26 cellular contexts compared by ENCODE assay signal in the genomic region with DNA sequence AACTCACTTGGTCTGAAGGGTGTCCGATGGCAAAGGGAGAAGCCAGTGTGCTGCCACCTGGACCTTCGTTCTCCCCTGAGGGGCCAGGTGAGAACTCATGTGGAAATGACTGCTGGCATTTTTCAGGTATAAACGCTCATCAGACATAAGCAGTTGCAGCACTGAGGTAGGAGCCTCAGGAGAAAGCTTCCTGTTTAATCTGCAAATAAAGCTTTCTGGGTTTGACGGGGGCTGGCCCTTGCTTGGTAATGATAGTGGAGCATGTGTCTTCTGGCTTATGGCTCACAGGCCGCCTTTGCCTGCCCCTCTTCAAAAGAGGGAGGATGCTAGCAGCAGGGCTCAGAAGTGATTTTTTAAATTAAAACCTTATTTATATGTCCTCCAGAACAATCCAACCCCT.
"Had no signal": no experiment of that assay in that cellular context is flagged by ENCODE, and none has a peak within 500 bp of the region (broad histone marks: within the 10 kb centered on the region; RNA-seq: fewer than 3 reads in every experiment).

No MANE protein-coding gene starts in this region.

- DNase-seq: activated CD4-positive, alpha-beta memory T cell treated with anti-CD3 and anti-CD28 coated beads for 36 hours; activated CD4-positive, alpha-beta T cell treated with anti-CD3 and anti-CD28 coated beads for 36 hours; activated CD4-positive, alpha-beta T cell treated with anti-CD3 and anti-CD28 coated beads, Interleukin-2, amount 10 ng/mL, durations not matched to agents 24 days and 14 days; activated CD4-positive, CD25-positive, alpha-beta regulatory T cell; activated CD4-positive, CD25-positive, alpha-beta regulatory T cell treated with anti-CD3 and anti-CD28 coated beads, Interleukin-2, amount 50 U/mL, for 72 hours; activated CD8-positive, alpha-beta memory T cell treated with anti-CD3 and anti-CD28 coated beads, Interleukin-2, amount 50 U/mL, for 48 hours; activated gamma-delta T cell; activated naive CD4-positive, alpha-beta T cell; activated naive CD4-positive, alpha-beta T cell treated with anti-CD3 and anti-CD28 coated beads, Interleukin-2, amount 10 ng/mL, durations not matched to agents 7 days and 5 days; activated naive CD8-positive, alpha-beta T cell treated with anti-CD3 and anti-CD28 coated beads, Interleukin-2, amount 10 ng/mL, durations not matched to agents 7 days and 5 days; activated T-cell treated with anti-CD3 and anti-CD28 coated beads for 4 hours; activated T-cell treated with anti-CD3 and anti-CD28 coated beads, Interleukin-2, amount 50 U/mL, for 24 hours; activated T-cell treated with anti-CD3 and anti-CD28 coated beads, Interleukin-2, amount 50 U/mL, for 72 hours; central memory CD4-positive, alpha-beta T cell; dorsolateral prefrontal cortex; effector memory CD4-positive, alpha-beta T cell; endodermal cell; foreskin fibroblast; gastrocnemius medialis; glutamatergic neuron; heart left ventricle; T-helper 17 cell had no signal

- ATAC-seq: activated CD4-positive, alpha-beta T cell treated with anti-CD3 and anti-CD28 coated beads for 36 hours; activated naive CD4-positive, alpha-beta T cell treated with anti-CD3 and anti-CD28 coated beads, Interleukin-2, amount 50 U/mL, for 72 hours; activated T-cell treated with anti-CD3 and anti-CD28 coated beads, Interleukin-2, amount 50 U/mL, for 72 hours; esophagus mucosa; gastrocnemius medialis; heart left ventricle; T-helper 17 cell had no signal

- H3K9me3 Mint-ChIP-seq: activated CD4-positive, alpha-beta memory T cell treated with anti-CD3 and anti-CD28 coated beads for 36 hours; activated CD4-positive, alpha-beta T cell treated with anti-CD3 and anti-CD28 coated beads, Interleukin-2, amount 10 ng/mL, durations not matched to agents 24 days and 14 days; activated naive CD4-positive, alpha-beta T cell treated with anti-CD3 and anti-CD28 coated beads, Interleukin-2, amount 50 U/mL, for 72 hours; activated T-cell treated with anti-CD3 and anti-CD28 coated beads, Interleukin-2, amount 50 U/mL, for 24 hours; activated T-cell treated with anti-CD3 and anti-CD28 coated beads, Interleukin-2, amount 50 U/mL, for 72 hours; brain; dendritic cell treated with granulocyte-macrophage colony-stimulating factor and Interleukin-4, amounts not matched to agents 40 ng/mL and 50 ng/mL, for 4 days had no signal

- H3K4me1 Mint-ChIP-seq: activated CD4-positive, alpha-beta T cell treated with anti-CD3 and anti-CD28 coated beads for 36 hours; activated CD4-positive, alpha-beta T cell treated with anti-CD3 and anti-CD28 coated beads, Interleukin-2, amount 10 ng/mL, durations not matched to agents 24 days and 14 days; activated naive CD4-positive, alpha-beta T cell treated with anti-CD3 and anti-CD28 coated beads, Interleukin-2, amount 10 ng/mL, durations not matched to agents 7 days and 5 days; activated naive CD8-positive, alpha-beta T cell treated with anti-CD3 and anti-CD28 coated beads, Interleukin-2, amount 10 ng/mL, durations not matched to agents 7 days and 5 days; brain; T-helper 17 cell had no signal

- H3K4me3 Mint-ChIP-seq: activated CD4-positive, alpha-beta memory T cell treated with anti-CD3 and anti-CD28 coated beads for 36 hours; activated CD4-positive, alpha-beta T cell treated with anti-CD3 and anti-CD28 coated beads for 36 hours; activated CD4-positive, alpha-beta T cell treated with anti-CD3 and anti-CD28 coated beads, Interleukin-2, amount 10 ng/mL, durations not matched to agents 24 days and 14 days; activated naive CD4-positive, alpha-beta T cell treated with anti-CD3 and anti-CD28 coated beads, Interleukin-2, amount 10 ng/mL, durations not matched to agents 7 days and 5 days; activated naive CD8-positive, alpha-beta T cell treated with anti-CD3 and anti-CD28 coated beads, Interleukin-2, amount 10 ng/mL, durations not matched to agents 7 days and 5 days; activated T-cell treated with anti-CD3 and anti-CD28 coated beads, Interleukin-2, amount 50 U/mL, for 24 hours; activated T-cell treated with anti-CD3 and anti-CD28 coated beads, Interleukin-2, amount 50 U/mL, for 72 hours; brain; dendritic cell treated with granulocyte-macrophage colony-stimulating factor and Interleukin-4, amounts not matched to agents 40 ng/mL and 50 ng/mL, for 4 days; endodermal cell; T-helper 17 cell had no signal

- H3K27ac Mint-ChIP-seq: activated CD4-positive, alpha-beta memory T cell treated with anti-CD3 and anti-CD28 coated beads for 36 hours; activated CD4-positive, alpha-beta T cell treated with anti-CD3 and anti-CD28 coated beads for 36 hours; activated CD4-positive, alpha-beta T cell treated with anti-CD3 and anti-CD28 coated beads, Interleukin-2, amount 10 ng/mL, durations not matched to agents 24 days and 14 days; activated naive CD4-positive, alpha-beta T cell treated with anti-CD3 and anti-CD28 coated beads, Interleukin-2, amount 10 ng/mL, durations not matched to agents 7 days and 5 days; activated naive CD4-positive, alpha-beta T cell treated with anti-CD3 and anti-CD28 coated beads, Interleukin-2, amount 50 U/mL, for 72 hours; activated naive CD8-positive, alpha-beta T cell treated with anti-CD3 and anti-CD28 coated beads, Interleukin-2, amount 10 ng/mL, durations not matched to agents 7 days and 5 days; activated T-cell treated with anti-CD3 and anti-CD28 coated beads, Interleukin-2, amount 50 U/mL, for 24 hours; activated T-cell treated with anti-CD3 and anti-CD28 coated beads, Interleukin-2, amount 50 U/mL, for 72 hours; brain; dendritic cell treated with granulocyte-macrophage colony-stimulating factor and Interleukin-4, amounts not matched to agents 40 ng/mL and 50 ng/mL, for 4 days; endodermal cell; T-helper 17 cell had no signal

- H3K36me3 Mint-ChIP-seq: activated CD4-positive, alpha-beta memory T cell treated with anti-CD3 and anti-CD28 coated beads for 36 hours; activated naive CD4-positive, alpha-beta T cell treated with anti-CD3 and anti-CD28 coated beads, Interleukin-2, amount 10 ng/mL, durations not matched to agents 7 days and 5 days; activated naive CD4-positive, alpha-beta T cell treated with anti-CD3 and anti-CD28 coated beads, Interleukin-2, amount 50 U/mL, for 72 hours; activated naive CD8-positive, alpha-beta T cell treated with anti-CD3 and anti-CD28 coated beads, Interleukin-2, amount 10 ng/mL, durations not matched to agents 7 days and 5 days; brain had no signal

- H3K27me3 Mint-ChIP-seq: activated CD4-positive, alpha-beta memory T cell treated with anti-CD3 and anti-CD28 coated beads for 36 hours; activated CD4-positive, alpha-beta T cell treated with anti-CD3 and anti-CD28 coated beads for 36 hours; activated CD4-positive, alpha-beta T cell treated with anti-CD3 and anti-CD28 coated beads, Interleukin-2, amount 10 ng/mL, durations not matched to agents 24 days and 14 days; activated naive CD4-positive, alpha-beta T cell treated with anti-CD3 and anti-CD28 coated beads, Interleukin-2, amount 10 ng/mL, durations not matched to agents 7 days and 5 days; activated naive CD8-positive, alpha-beta T cell treated with anti-CD3 and anti-CD28 coated beads, Interleukin-2, amount 10 ng/mL, durations not matched to agents 7 days and 5 days; activated T-cell treated with anti-CD3 and anti-CD28 coated beads, Interleukin-2, amount 50 U/mL, for 24 hours; T-helper 17 cell had no signal
